In genomic region chr3:143897558-143898305, GRCh38 we compare ENCODE assay signal across 12 cellular contexts. TPM values are rescaled to one million over a fixed set of nuclear protein-coding genes. Genes with fewer than 3 reads are reported as not detected.
DNase-seq lines count a peak whose midpoint lies in the region; TF ChIP-seq lines count a peak whose summit lies in the region.
"Had no signal": no experiment of that assay in that cellular context is flagged by ENCODE, and none has a peak within 500 bp of the region (broad histone marks: within the 10 kb centered on the region; RNA-seq: fewer than 3 reads in every experiment).

No MANE protein-coding gene starts in this region.

- H3K4me2 ChIP-seq in neuronal stem cell (ENCODE audit: insufficient read depth, low read length, poor library complexity, severe bottlenecking) = no peak overlapping the region

- no peak overlapping the region for H3K18ac ChIP-seq in neuronal stem cell (ENCODE audit: low read length)

- DNase-seq in GM03348 (ENCODE audit: low spot score) = peak; percentile 57
- peak; percentile 66 for DNase-seq in SK-N-MC (ENCODE audit: low read depth, low spot score)
- DNase-seq in fibroblast of the conjunctiva (ENCODE audit: low read depth) = peak; percentile 13
- peak; percentile 44 for DNase-seq in neuronal stem cell (ENCODE audit: low spot score)
- DNase-seq in stimulated activated CD4-positive, alpha-beta T cell treated with anti-CD3 and anti-CD28 coated beads, Interleukin-2, amount 100 ng/mL, for 24 hours = no peak
- no peak for DNase-seq in SKM-1 treated with dmso at 0.1 percent for 144 hours (lab: John Stamatoyannopoulos, UW; ENCODE audit: unreplicated experiment)
- no peak for DNase-seq in erythroblast (lab: John Stamatoyannopoulos, UW)
- no peak for DNase-seq in cerebellar cortex (ENCODE audit: low spot score)
- DNase-seq: COR-L47; NCI-H446 treated with DMSO at 0.1 percent for 48 hours; SHP77; stimulated activated CD4-positive, alpha-beta T cell treated with anti-CD3 and anti-CD28 coated beads, Interleukin-4, amount 100 ng/mL, for 1 hour had no signal

- H3K79me1 ChIP-seq in neuronal stem cell (ENCODE audit: low read depth, low read length) = no peaks in the 10 kb centered on the region

- H2AK5ac ChIP-seq in neuronal stem cell (ENCODE audit: low read depth, low read length) = no peak overlapping the region

- H3K4me3 ChIP-seq in SK-N-MC (peak overlapping the region; percentile 12; the same call in 1 of the 2 replicates), neuronal stem cell (ENCODE audit: low read length in 2 of 2) (peak overlapping the region in 1 of 2 donors; percentile 13)

- H3K9ac ChIP-seq in SK-N-MC (ENCODE audit: insufficient read length) (no peak overlapping the region), neuronal stem cell (ENCODE audit: low read depth, low read length, poor library complexity) (no peak overlapping the region)

- H3K14ac ChIP-seq in neuronal stem cell (ENCODE audit: low read length) = no peak overlapping the region

- H3K27ac ChIP-seq in SK-N-MC = peak overlapping the region; percentile 7; the same call in 1 of the 2 replicates
- H3K27ac ChIP-seq in neuronal stem cell (replicated peaks; ENCODE audit: low read length) = no peak overlapping the region

- no peak overlapping the region for H2BK12ac ChIP-seq in neuronal stem cell (ENCODE audit: low read length)

- no CpG with 5 or more reads among the region's 7 CpGs for WGBS in neuronal stem cell (ENCODE audit: extremely low coverage in 2 of 2, insufficient read length in 2 of 2, insufficient replicate concordance in 1 of 2), 2 donors

- H4K8ac ChIP-seq in neuronal stem cell (ENCODE audit: low read depth, low read length) = no peak overlapping the region

- H3K23ac ChIP-seq in neuronal stem cell (ENCODE audit: low read depth, low read length, poor library complexity) = no peak overlapping the region

- H3K36me3 ChIP-seq in SK-N-MC (ENCODE audit: insufficient read depth, low read length) (no peaks in the 10 kb centered on the region), neuronal stem cell (replicated peaks in 1 of 2; ENCODE audit: control insufficient read depth in 2 of 2, insufficient read depth in 2 of 2, low read length in 2 of 2) (no peaks in the 10 kb centered on the region)

- peaks cover 0 to 21% of the 10 kb centered on the region in 2 donors for H3K4me1 ChIP-seq in neuronal stem cell (ENCODE audit: control insufficient read depth in 2 of 2, insufficient read depth in 1 of 2, low read depth in 1 of 2, low read length in 2 of 2)

- peak overlapping the region; percentile 17 for H2AFZ ChIP-seq in neuronal stem cell (ENCODE audit: low read length)

- no peak overlapping the region for H2BK15ac ChIP-seq in neuronal stem cell (ENCODE audit: low read length)

- H4K91ac ChIP-seq in neuronal stem cell (ENCODE audit: low read depth, low read length, poor library complexity) = no peak overlapping the region

- no peak overlapping the region for H3K4ac ChIP-seq in neuronal stem cell (ENCODE audit: low read length)

- no peak overlapping the region for H2BK5ac ChIP-seq in neuronal stem cell (ENCODE audit: low read length)

- no peak for TF ChIP-seq POLR2A in erythroblast (IDR thresholded peaks at IDR 0.05; ENCODE audit: low read length)

- no peak overlapping the region for H2BK120ac ChIP-seq in neuronal stem cell (ENCODE audit: low read depth, low read length)

- H3K27me3 ChIP-seq in neuronal stem cell (ENCODE audit: control insufficient read depth in 3 of 3, insufficient read depth in 3 of 3, low read depth in 1 of 3, low read length in 3 of 3) = no peaks in the 10 kb centered on the region

- H3K9me3 ChIP-seq in SK-N-MC (ENCODE audit: low read depth, low read length) (no peaks in the 10 kb centered on the region), neuronal stem cell (replicated peaks in 1 of 2; ENCODE audit: control insufficient read depth in 2 of 2, insufficient read depth in 1 of 2, low read depth in 1 of 2, low read length in 2 of 2) (no peaks in the 10 kb centered on the region)

RNA-seq across cellular contexts. Expression of gene SLC9A9, which starts 49.5 kb away (rescaled TPM):
- 0.52 TPM for polyA plus RNA-seq in neuronal stem cell (2013, experiment 1 of 2)
- 0.51 TPM for polyA plus RNA-seq in neuronal stem cell (2013, experiment 2 of 2)

Comparison
In these comparisons a context has a peak if more than half of its experiments do, and no peak if none do; other contexts are left out.
1. DNase-seq: peak in GM03348 (single experiment), SK-N-MC (single experiment), fibroblast of the conjunctiva (single experiment) and neuronal stem cell (single experiment); none in stimulated activated CD4-positive, alpha-beta T cell treated with anti-CD3 and anti-CD28 coated beads, Interleukin-2, amount 100 ng/mL, for 24 hours (0 of 2), SKM-1 treated with dmso at 0.1 percent for 144 hours (single experiment), erythroblast (0 of 2) and cerebellar cortex (single experiment).